ENCODE assay signal across 15 cellular contexts in genomic region chr6:45625191-45625664, GRCh38.
A peak's percentile ranks its signal among the peaks of the same experiment; 100 is the strongest.
DNase-seq lines count a peak whose midpoint lies in the region; FAIRE-seq and TF ChIP-seq lines count a peak whose summit lies in the region.
"Had no signal": no experiment of that assay in that cellular context is flagged by ENCODE, and none has a peak within 500 bp of the region (broad histone marks: within the 10 kb centered on the region; RNA-seq: fewer than 3 reads in every experiment).

No MANE protein-coding gene starts in this region.

- H3K36me3 ChIP-seq in ACC112 (ENCODE audit: insufficient read depth, low read length): no peaks in the 10 kb centered on the region
- H3K36me3 ChIP-seq: stomach had no signal

- H3K27me3 ChIP-seq in ACC112 (ENCODE audit: insufficient read depth, low read length): no peaks in the 10 kb centered on the region
- H3K27me3 ChIP-seq: stomach had no signal

- intact Hi-C loops in activated T-helper 1 cell treated with anti-CD3 and anti-CD28 coated beads, Interleukin-12 subunit alpha, Interleukin-12 subunit beta, Interleukin-2, Interleukin-4 antibody, amounts not matched to agents 30 ng/mL and 10 ng/mL and 1 ng/mL, durations not matched to agents 14 hours and 24 hours and 36 hours (cut with micrococcal nuclease): loop anchor here (1.0 to 2.0 kb wide), 4 partner anchors 38 to 86 kb away; no protein-coding TSS in a partner anchor

- H3K4me3 Mint-ChIP-seq in activated T-helper 1 cell treated with anti-CD3 and anti-CD28 coated beads, Interleukin-12 subunit alpha, Interleukin-12 subunit beta, Interleukin-2, Interleukin-4 antibody, amounts not matched to agents 30 ng/mL and 10 ng/mL and 1 ng/mL, durations not matched to agents 14 hours and 24 hours and 36 hours: no peak overlapping the region
- H3K4me3 Mint-ChIP-seq: CD8-positive, alpha-beta T cell; naive B cell had no signal

- no peak for TF ChIP-seq CTCF in foreskin fibroblast (IDR thresholded peaks at IDR 0.05; ENCODE audit: low read depth, low read length)

- H3K4me1 ChIP-seq in ACC112 (ENCODE audit: control insufficient read depth, insufficient read depth, low read length, unreplicated experiment): peaks cover 34% of the 10 kb centered on the region
- H3K4me1 ChIP-seq: stomach had no signal

- H3K4me3 ChIP-seq in ACC112 (ENCODE audit: low read depth, low read length) (no peak overlapping the region), foreskin fibroblast (ENCODE audit: low read depth in 1 of 2, low read length in 2 of 2) (no peak overlapping the region)
- H3K4me3 ChIP-seq: stomach had no signal

- H3K79me2 ChIP-seq in ACC112 (ENCODE audit: control insufficient read depth, insufficient read depth, low read length, unreplicated experiment): no peaks in the 10 kb centered on the region

- peaks cover 10% of the 10 kb centered on the region for H3K36me3 Mint-ChIP-seq in activated T-helper 1 cell treated with anti-CD3 and anti-CD28 coated beads, Interleukin-12 subunit alpha, Interleukin-12 subunit beta, Interleukin-2, Interleukin-4 antibody, amounts not matched to agents 30 ng/mL and 10 ng/mL and 1 ng/mL, durations not matched to agents 14 hours and 24 hours and 36 hours (ENCODE audit: low read depth)
- H3K36me3 Mint-ChIP-seq: CD8-positive, alpha-beta T cell; naive B cell had no signal

- peak overlapping the region; percentile 18 for H2AFZ ChIP-seq in ACC112 (ENCODE audit: low read length, unreplicated experiment)

- peak overlapping the region; percentile 36 for H3K27ac Mint-ChIP-seq in activated T-helper 1 cell treated with anti-CD3 and anti-CD28 coated beads, Interleukin-12 subunit alpha, Interleukin-12 subunit beta, Interleukin-2, Interleukin-4 antibody, amounts not matched to agents 30 ng/mL and 10 ng/mL and 1 ng/mL, durations not matched to agents 14 hours and 24 hours and 36 hours
- H3K27ac Mint-ChIP-seq: CD8-positive, alpha-beta T cell; naive B cell had no signal

- peaks cover 25% of the 10 kb centered on the region for H3K9me3 Mint-ChIP-seq in activated T-helper 1 cell treated with anti-CD3 and anti-CD28 coated beads, Interleukin-12 subunit alpha, Interleukin-12 subunit beta, Interleukin-2, Interleukin-4 antibody, amounts not matched to agents 30 ng/mL and 10 ng/mL and 1 ng/mL, durations not matched to agents 14 hours and 24 hours and 36 hours
- H3K9me3 Mint-ChIP-seq: CD8-positive, alpha-beta T cell had no signal

- no peak for DNase-seq in H54 (ENCODE audit: insufficient read length, low spot score)
- no peak for DNase-seq in activated T-helper 1 cell treated with anti-CD3 and anti-CD28 coated beads, Interleukin-12 subunit alpha, Interleukin-12 subunit beta, Interleukin-2, Interleukin-4 antibody, amounts not matched to agents 30 ng/mL and 10 ng/mL and 1 ng/mL, durations not matched to agents 14 hours and 24 hours and 36 hours (ENCODE audit: low spot score)
- DNase-seq in foreskin fibroblast: peak; percentile 74 to 85
- no peak for DNase-seq in NAMALWA (ENCODE audit: low spot score)
- no peak for DNase-seq in NCI-H1105 (lab: John Stamatoyannopoulos, UW)
- DNase-seq in pons (ENCODE audit: low spot score): no peak
- no peak for DNase-seq in NCI-H748 treated with DMSO at 0.1 percent for 48 hours (lab: John Stamatoyannopoulos, UW)
- DNase-seq: activated CD8-positive, alpha-beta memory T cell treated with anti-CD3 and anti-CD28 coated beads, Interleukin-2, amount 50 U/mL, for 4 hours; CD8-positive, alpha-beta T cell; effector CD4-positive, alpha-beta T cell; MM.1S; naive B cell; NCI-H526 treated with DMSO at 0.1 percent for 48 hours; stomach had no signal

- H3K27me3 Mint-ChIP-seq in activated T-helper 1 cell treated with anti-CD3 and anti-CD28 coated beads, Interleukin-12 subunit alpha, Interleukin-12 subunit beta, Interleukin-2, Interleukin-4 antibody, amounts not matched to agents 30 ng/mL and 10 ng/mL and 1 ng/mL, durations not matched to agents 14 hours and 24 hours and 36 hours (ENCODE audit: insufficient read depth): no peaks in the 10 kb centered on the region

- H3K4me1 Mint-ChIP-seq in activated T-helper 1 cell treated with anti-CD3 and anti-CD28 coated beads, Interleukin-12 subunit alpha, Interleukin-12 subunit beta, Interleukin-2, Interleukin-4 antibody, amounts not matched to agents 30 ng/mL and 10 ng/mL and 1 ng/mL, durations not matched to agents 14 hours and 24 hours and 36 hours (ENCODE audit: low read depth): peaks cover 41% of the 10 kb centered on the region

- H3K27ac ChIP-seq in ACC112 (ENCODE audit: low read depth, low read length): peak overlapping the region; percentile 86
- H3K27ac ChIP-seq: stomach had no signal

- TF ChIP-seq POLR2A in H54 (IDR thresholded peaks at IDR 0.05; ENCODE audit: low read depth, low read length): no peak

- peak; percentile 78 for FAIRE-seq in H54 (lab: Jason Lieb, UNC)

Comparison
In these comparisons a context has a peak if more than half of its experiments do, and no peak if none do; other contexts are left out.
1. DNase-seq: peak in foreskin fibroblast (2 of 2); none in H54 (single experiment), activated T-helper 1 cell treated with anti-CD3 and anti-CD28 coated beads, Interleukin-12 subunit alpha, Interleukin-12 subunit beta, Interleukin-2, Interleukin-4 antibody, amounts not matched to agents 30 ng/mL and 10 ng/mL and 1 ng/mL, durations not matched to agents 14 hours and 24 hours and 36 hours (single experiment), NAMALWA (single experiment), NCI-H1105 (single experiment), pons (single experiment) and NCI-H748 treated with DMSO at 0.1 percent for 48 hours (single experiment).